In the genomic region with DNA sequence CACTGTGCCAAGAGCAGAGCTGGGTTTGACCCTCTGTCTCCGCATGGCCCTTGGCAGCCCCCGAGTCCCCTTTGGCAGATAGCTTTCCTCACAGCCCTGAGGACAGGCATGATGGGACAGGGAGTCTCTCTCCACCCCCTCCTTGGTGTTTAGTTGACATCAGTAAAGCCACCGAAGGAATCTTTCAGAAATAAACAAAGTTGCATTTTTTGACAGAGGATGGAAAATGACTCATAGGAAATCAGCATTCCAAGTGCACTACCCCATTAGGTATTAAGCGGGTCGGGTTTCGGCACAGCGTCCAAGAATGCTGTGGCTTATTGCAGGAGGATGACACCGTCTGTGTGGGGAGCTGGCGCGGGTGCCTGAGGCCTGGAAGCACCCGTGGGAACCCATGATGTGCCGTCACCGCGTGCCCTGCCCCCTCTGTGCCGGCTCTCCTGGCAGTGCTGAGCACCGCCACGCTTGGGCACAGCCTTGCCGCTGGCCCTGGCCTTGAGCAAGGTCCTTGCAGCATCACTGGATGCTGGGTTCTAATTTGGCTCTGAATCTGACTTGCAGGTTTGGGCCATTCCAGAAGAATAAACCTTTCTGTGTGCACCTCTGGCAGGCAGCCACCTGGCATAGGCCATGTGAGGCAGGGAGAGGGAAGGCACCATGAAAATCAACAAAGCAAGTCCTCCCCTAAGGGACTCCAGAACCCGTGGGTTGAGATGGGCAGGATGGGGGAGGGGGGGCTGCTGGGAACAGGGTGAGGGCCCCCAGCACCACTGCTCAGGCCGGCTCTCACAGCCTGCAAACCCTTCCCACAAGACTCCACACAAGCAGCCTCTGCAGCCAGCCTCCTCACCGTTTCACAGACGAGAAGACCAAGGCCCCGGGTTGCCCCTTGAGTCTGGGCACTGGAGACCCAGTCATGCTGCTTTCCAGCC, we compare ENCODE assay signal across 8 cellular contexts. TPM values are rescaled to one million over a fixed set of nuclear protein-coding genes. Genes with fewer than 3 reads are reported as not detected.
DNase-seq lines count a peak whose midpoint lies in the region; ATAC-seq and TF ChIP-seq lines count a peak whose summit lies in the region.

No MANE protein-coding gene starts in this region.

- intact Hi-C loops in right cardiac atrium (cut with DNase I) (no loop called here), stomach (cut with DNase I; ENCODE audit: low total_unique reads) (no loop called here)

- DNase-seq in HCEC 1CT (peak; percentile 100), amniotic epithelial cell (ENCODE audit: low read depth) (peak; percentile 99), right cardiac atrium (peak in 2 of 3 donors; percentile 36 to 69), stomach (peak; percentile 49)
- DNase-seq in stimulated activated CD4-positive, alpha-beta T cell treated with anti-CD3 and anti-CD28 coated beads, Interleukin-4, amount 100 ng/mL, for 1 hour, result no peak

- no peak overlapping the region for H3K4me3 ChIP-seq in right cardiac atrium (ENCODE audit: low read length)
- H3K4me3 ChIP-seq in stomach, result no peak overlapping the region

- no peak for TF ChIP-seq POLR2A in stomach (IDR thresholded peaks at IDR 0.05)

- H3K27me3 ChIP-seq in right cardiac atrium (ENCODE audit: control insufficient read depth, insufficient read depth), result no peaks in the 10 kb centered on the region
- H3K27me3 ChIP-seq in stomach, result no peaks in the 10 kb centered on the region

- no peak overlapping the region for H3K27ac ChIP-seq in right cardiac atrium (ENCODE audit: low read length)
- peak overlapping the region in 3 of 5 donors; percentile 22 to 50 (median 34) for H3K27ac ChIP-seq in stomach

- no peak for ATAC-seq in right cardiac atrium
- no peak for ATAC-seq in HG02852 (IDR thresholded peaks at IDR 0.05; ENCODE audit: unreplicated experiment)
- ATAC-seq in GM18858 (IDR thresholded peaks at IDR 0.05; ENCODE audit: unreplicated experiment), result no peak
- ATAC-seq in GM21515 (IDR thresholded peaks at IDR 0.05; ENCODE audit: unreplicated experiment), result no peak

- no peak for TF ChIP-seq EP300 in stomach (IDR thresholded peaks at IDR 0.05)

- H3K36me3 ChIP-seq in stomach, result no peaks in the 10 kb centered on the region

- H3K9me3 ChIP-seq in right cardiac atrium (ENCODE audit: control insufficient read depth, low read length) (no peaks in the 10 kb centered on the region), stomach (no peaks in the 10 kb centered on the region)

- WGBS in right cardiac atrium, result 63% methylated on average over 23 of the region's 23 CpGs
- 53 to 73% (median 69%) methylated on average over 19 to 23 of the region's 23 CpGs for WGBS in stomach, 5 donors

- H3K4me1 ChIP-seq in right cardiac atrium (ENCODE audit: control insufficient read depth, insufficient read depth, low read length) (no peaks in the 10 kb centered on the region), stomach (peaks cover 0 to 12% (median 4%) of the 10 kb centered on the region in 4 donors)

- TF ChIP-seq CTCF in stomach (IDR thresholded peaks at IDR 0.05), result no peak

RNA-seq across cellular contexts. Expression of a gene that starts 50.5 kb away (rescaled TPM):
- 1 to 10 TPM; 1.3 to 1.9 (median 1.8) TPM for total RNA-seq in right cardiac atrium
- polyA plus RNA-seq in right cardiac atrium, result 0.84 TPM
- 1 to 10 TPM in 3 of 5 donors, under 1 TPM in 2; under 0.01 to 6.2 (median 1.1) TPM for total RNA-seq in stomach
- under 1 TPM; 0.13 to 0.19 (median 0.15) TPM for polyA plus RNA-seq in stomach
